Comparison of ENCODE assay signal across 9 cellular contexts in genomic region chr10:24518981-24519597, GRCh38.
DNase-seq lines count a peak whose midpoint lies in the region; ATAC-seq and TF ChIP-seq lines count a peak whose summit lies in the region.
"Had no signal": no experiment of that assay in that cellular context is flagged by ENCODE, and none has a peak within 500 bp of the region (broad histone marks: within the 10 kb centered on the region; RNA-seq: fewer than 3 reads in every experiment).

No MANE protein-coding gene starts in this region.

- no peak overlapping the region for H3K9ac ChIP-seq in colonic mucosa (ENCODE audit: low read depth in 2 of 2, low read length in 2 of 2)

- no peaks in the 10 kb centered on the region for H3K4me1 ChIP-seq in colonic mucosa

- no peak overlapping the region for H3K27ac ChIP-seq in colonic mucosa
- H3K27ac ChIP-seq: epithelial cell of prostate had no signal

- DNase-seq in NCI-H524 (lab: John Stamatoyannopoulos, UW) (peak; percentile 3 to 49), NCI-H524 treated with DMSO at 0.1 percent for 48 hours (lab: John Stamatoyannopoulos, UW) (no peak), LNCaP clone FGC (ENCODE audit: low read depth) (no peak), T-helper 9 cell (peak; percentile 20), colonic mucosa (peak; percentile 77), left lobe of liver (ENCODE audit: low spot score) (peak; percentile 50)
- peak; percentile 57 for DNase-seq in stimulated activated naive CD8-positive, alpha-beta T cell treated with anti-CD3 and anti-CD28 coated beads, Interleukin-15, Interleukin-2, amounts not matched to agents 100 U/mL and 50 U/mL, for 24 hours

- no peaks in the 10 kb centered on the region for H3K36me3 ChIP-seq in colonic mucosa

- TF ChIP-seq CTCF in LNCaP clone FGC (IDR thresholded peaks at IDR 0.05; ENCODE audit: control insufficient read depth, extremely low read depth, insufficient read depth) (peak; percentile 80), colonic mucosa (IDR thresholded peaks at IDR 0.05) (peak; percentile 56)

- ATAC-seq in left lobe of liver (peak; percentile 85), GM21619 (IDR thresholded peaks at IDR 0.05; ENCODE audit: unreplicated experiment) (no peak)
- ATAC-seq in stimulated activated naive CD8-positive, alpha-beta T cell treated with anti-CD3 and anti-CD28 coated beads, Interleukin-15, Interleukin-2, amounts not matched to agents 100 U/mL and 50 U/mL, for 24 hours = no peak

- intact Hi-C loops in colonic mucosa (cut with DNase I) = no loop called here

- H3K9me3 ChIP-seq in colonic mucosa = no peaks in the 10 kb centered on the region

- no peak overlapping the region for H3K4me3 ChIP-seq in LNCaP clone FGC (ENCODE audit: low read depth, low read length)
- H3K4me3 ChIP-seq in colonic mucosa = no peak overlapping the region

- H3K27me3 ChIP-seq in colonic mucosa = no peaks in the 10 kb centered on the region

Comparison
In these comparisons a context has a peak if more than half of its experiments do, and no peak if none do; other contexts are left out.
1. DNase-seq: peak in NCI-H524 (2 of 2), T-helper 9 cell (single experiment), colonic mucosa (single experiment), left lobe of liver (single experiment) and stimulated activated naive CD8-positive, alpha-beta T cell treated with anti-CD3 and anti-CD28 coated beads, Interleukin-15, Interleukin-2, amounts not matched to agents 100 U/mL and 50 U/mL, for 24 hours (single experiment); none in NCI-H524 treated with DMSO at 0.1 percent for 48 hours (single experiment) and LNCaP clone FGC (single experiment).